8 cellular contexts compared by ENCODE assay signal in genomic region chr11:15451713-15452112, GRCh38.
"Had no signal": no experiment of that assay in that cellular context is flagged by ENCODE, and none has a peak within 500 bp of the region (broad histone marks: within the 10 kb centered on the region; RNA-seq: fewer than 3 reads in every experiment).

No MANE protein-coding gene starts in this region.

- H3K4me3 ChIP-seq: GM12878 had no signal

- ATAC-seq: GM12878 had no signal

- DNase-seq: GDM1, GF-D8 had no signal

- FAIRE-seq: G401.6, GM12878, GM12891, GM12892, GM18507, GM19239 had no signal
